ENCODE assay signal across 7 cellular contexts in genomic region chr6:140147825-140148814, GRCh38.
A peak's percentile ranks its signal among the peaks of the same experiment; 100 is the strongest.
DNase-seq lines count a peak whose midpoint lies in the region; ATAC-seq and TF ChIP-seq lines count a peak whose summit lies in the region.
"Not testable (repeated sequence)": the region's sequence is repeated elsewhere in the genome, so short reads cannot be mapped to it uniquely, and the experiment has no call there.

No MANE protein-coding gene starts in this region.

- not testable (repeated sequence) for H3K27me3 Mint-ChIP-seq in stimulated activated naive CD8-positive, alpha-beta T cell treated with anti-CD3 and anti-CD28 coated beads, Interleukin-15, amount 100 ng/mL, for 72 hours

- H2BK12ac ChIP-seq in trophoblast cell (ENCODE audit: low read length) = not testable (repeated sequence)

- not testable (repeated sequence) for H3K27ac Mint-ChIP-seq in stimulated activated naive CD8-positive, alpha-beta T cell treated with anti-CD3 and anti-CD28 coated beads, Interleukin-15, amount 100 ng/mL, for 72 hours

- not testable (repeated sequence) for H3K4ac ChIP-seq in trophoblast cell (ENCODE audit: low read depth, low read length)

- H3K27me3 ChIP-seq in RWPE2 (ENCODE audit: insufficient read depth, poor library complexity, severe bottlenecking); trophoblast cell (ENCODE audit: insufficient read depth, low read length): not testable (repeated sequence)

- TF ChIP-seq CTCF in RWPE2 (IDR thresholded peaks at IDR 0.05; ENCODE audit: poor library complexity, severe bottlenecking); fibroblast of villous mesenchyme (IDR thresholded peaks at IDR 0.05; ENCODE audit: insufficient read depth, low read depth, low read length): not testable (repeated sequence)

- not testable (repeated sequence) for H4K8ac ChIP-seq in trophoblast cell (ENCODE audit: low read depth, low read length)

- not testable (repeated sequence) for H4K12ac ChIP-seq in trophoblast cell (ENCODE audit: low read depth, low read length)

- not testable (repeated sequence) for H3K4me2 ChIP-seq in trophoblast cell (ENCODE audit: low read length)

- not testable (repeated sequence) for H2BK5ac ChIP-seq in trophoblast cell (ENCODE audit: low read depth, low read length, poor library complexity)

- H2BK120ac ChIP-seq in trophoblast cell (ENCODE audit: insufficient read depth, low read length, poor library complexity) = not testable (repeated sequence)

- not testable (repeated sequence) for H3K9ac ChIP-seq in trophoblast cell (ENCODE audit: low read length)

- not testable (repeated sequence) for H3K4me1 ChIP-seq in RWPE2 (ENCODE audit: insufficient read depth, poor library complexity, severe bottlenecking); trophoblast cell (ENCODE audit: control insufficient read depth in 1 of 2, insufficient read depth in 2 of 2, low read length in 2 of 2)

- H3K9me3 Mint-ChIP-seq in stimulated activated naive CD8-positive, alpha-beta T cell treated with anti-CD3 and anti-CD28 coated beads, Interleukin-15, amount 100 ng/mL, for 72 hours = not testable (repeated sequence)

- not testable (repeated sequence) for H2AK5ac ChIP-seq in trophoblast cell (ENCODE audit: low read length)

- not testable (repeated sequence) for H4K91ac ChIP-seq in trophoblast cell (ENCODE audit: low read depth, low read length)

- H3K79me1 ChIP-seq in trophoblast cell (ENCODE audit: low read length) = not testable (repeated sequence)

- H2AFZ ChIP-seq in trophoblast cell (ENCODE audit: insufficient read depth, low read length, poor library complexity) = not testable (repeated sequence)

- DNase-seq in ELF-1 (ENCODE audit: low read depth, low spot score) (peak; percentile 97), HuH-7 (ENCODE audit: low spot score) (peak; percentile 18), RWPE2 (ENCODE audit: low spot score) (peak; percentile 39), fibroblast of villous mesenchyme (ENCODE audit: low read depth) (peak; percentile 68), mesenteric fat pad (ENCODE audit: low spot score) (peak; percentile 85), trophoblast cell (peak; percentile 72 to 86)
- DNase-seq in stimulated activated naive CD8-positive, alpha-beta T cell treated with anti-CD3 and anti-CD28 coated beads, Interleukin-15, amount 100 ng/mL, for 72 hours = not testable (repeated sequence)

- ATAC-seq in RWPE2 (ENCODE audit: low read depth) = not testable (repeated sequence)
- ATAC-seq in stimulated activated naive CD8-positive, alpha-beta T cell treated with anti-CD3 and anti-CD28 coated beads, Interleukin-15, amount 100 ng/mL, for 72 hours = peak; percentile 53

- H3K23ac ChIP-seq in trophoblast cell (ENCODE audit: low read length) = not testable (repeated sequence)

- not testable (repeated sequence) for H3K4me3 Mint-ChIP-seq in stimulated activated naive CD8-positive, alpha-beta T cell treated with anti-CD3 and anti-CD28 coated beads, Interleukin-15, amount 100 ng/mL, for 72 hours

- not testable (repeated sequence) for H3K4me1 Mint-ChIP-seq in stimulated activated naive CD8-positive, alpha-beta T cell treated with anti-CD3 and anti-CD28 coated beads, Interleukin-15, amount 100 ng/mL, for 72 hours

- not testable (repeated sequence) for H3K18ac ChIP-seq in trophoblast cell (ENCODE audit: low read length)

- not testable (repeated sequence) for H3K4me3 ChIP-seq in RWPE2 (ENCODE audit: severe bottlenecking); trophoblast cell (ENCODE audit: low read depth, low read length)
- H3K4me3 ChIP-seq in fibroblast of villous mesenchyme (ENCODE audit: low read depth, low read length) = peak overlapping the region; percentile 80

- H3K36me3 ChIP-seq in RWPE2 (ENCODE audit: low read depth); trophoblast cell (ENCODE audit: control insufficient read depth in 1 of 2, insufficient read depth in 2 of 2, low read length in 2 of 2): not testable (repeated sequence)

- whole genome bisulfite sequencing in trophoblast cell (ENCODE audit: extremely low coverage, insufficient coverage, insufficient read length) = no CpG with 5 or more reads among the region's 67 CpGs

- H3K27ac ChIP-seq in RWPE2 (ENCODE audit: poor library complexity, severe bottlenecking); trophoblast cell (ENCODE audit: low read depth, low read length): not testable (repeated sequence)

- not testable (repeated sequence) for H3K79me2 ChIP-seq in trophoblast cell (ENCODE audit: control insufficient read depth, insufficient read depth, low read length, poor library complexity)

- not testable (repeated sequence) for H3K14ac ChIP-seq in trophoblast cell (ENCODE audit: low read length)

- H3K9me3 ChIP-seq in RWPE2 (ENCODE audit: severe bottlenecking); trophoblast cell (ENCODE audit: insufficient read depth, low read depth, low read length): not testable (repeated sequence)
